Comparison of ENCODE assay signal across 8 cellular contexts in genomic region chr20:18496740-18497592, GRCh38.
A peak's percentile ranks its signal among the peaks of the same experiment; 100 is the strongest.
DNase-seq lines count a peak whose midpoint lies in the region; ATAC-seq and TF ChIP-seq lines count a peak whose summit lies in the region.

TSS of gene RBBP9 (minus strand) at chr20:18497225. CDS start at chr20:18497167, 58 bp downstream.

- DNase-seq in DMS 273 (lab: John Stamatoyannopoulos, UW; ENCODE audit: unreplicated experiment) (peak; percentile 94), OCI-M1 (lab: John Stamatoyannopoulos, UW) (peak; percentile 90), activated T-cell treated with anti-CD3 and anti-CD28 coated beads for 4 hours (peak; percentile 53), erythroblast (lab: John Stamatoyannopoulos, UW) (peak; percentile 63 to 69)
- peak; percentile 38 to 40 for DNase-seq in stimulated activated CD8-positive, alpha-beta memory T cell treated with anti-CD3 and anti-CD28 coated beads, Interleukin-4, amount 100 ng/mL, for 4 hours (ENCODE audit: low read depth in 2 of 2, low spot score in 1 of 2)

- peak within 1 kb of the TSS; percentile 88 for H3K4me3 ChIP-seq in HUES48 (ENCODE audit: low read depth, low read length)
- H3K4me3 ChIP-seq in mucosa of rectum (ENCODE audit: low read length in 2 of 2) = peak within 1 kb of the TSS; percentile 92 to 93

- H3K4me1 ChIP-seq in HUES48 (ENCODE audit: control insufficient read depth, insufficient read depth, low read length) = peaks cover 8% of the 10 kb centered on the region
- H3K4me1 ChIP-seq in mucosa of rectum (ENCODE audit: control insufficient read depth in 2 of 2, insufficient read depth in 2 of 2, low read length in 2 of 2) = peaks cover 7 to 10% of the 10 kb centered on the region in 2 donors

- ATAC-seq in GM21423 (IDR thresholded peaks at IDR 0.05; ENCODE audit: unreplicated experiment) = peak; percentile 99

- peak; percentile 21 for TF ChIP-seq POLR2A in erythroblast (IDR thresholded peaks at IDR 0.05; ENCODE audit: low read length)

- H3K36me3 ChIP-seq in HUES48 (ENCODE audit: control insufficient read depth, insufficient read depth, low read length) (peaks cover 16% of the 10 kb centered on the region), mucosa of rectum (ENCODE audit: control insufficient read depth in 2 of 2, insufficient read depth in 2 of 2, low read length in 2 of 2) (peaks cover 0 to 3% of the 10 kb centered on the region in 2 donors)

- H3K27me3 ChIP-seq in HUES48 (ENCODE audit: control insufficient read depth, insufficient read depth, low read length) (no peaks in the 10 kb centered on the region), mucosa of rectum (ENCODE audit: control insufficient read depth in 2 of 2, insufficient read depth in 2 of 2, low read length in 2 of 2) (no peaks in the 10 kb centered on the region)

- H3K9ac ChIP-seq in HUES48 (ENCODE audit: low read depth, low read length) (peak within 1 kb of the TSS; percentile 76), mucosa of rectum (ENCODE audit: low read depth in 1 of 2, low read length in 2 of 2) (peak within 1 kb of the TSS; percentile 70 to 93)

- peak within 1 kb of the TSS; percentile 89 for H3K27ac ChIP-seq in HUES48 (ENCODE audit: low read depth, low read length)
- H3K27ac ChIP-seq in mucosa of rectum (ENCODE audit: low read depth in 2 of 2, low read length in 2 of 2) = peak within 1 kb of the TSS in 1 of 2 donors; percentile 39

- H3K9me3 ChIP-seq in HUES48 (ENCODE audit: control insufficient read depth, insufficient read depth, low read length) = no peaks in the 10 kb centered on the region
- H3K9me3 ChIP-seq in mucosa of rectum (ENCODE audit: control insufficient read depth in 2 of 2, low read length in 2 of 2) = no peaks in the 10 kb centered on the region

Comparison
In these comparisons a context has a peak if more than half of its experiments do, and no peak if none do; other contexts are left out.
1. DNase-seq: peak in every context shown above with its lines; median percentile 94 in DMS 273; 90 in OCI-M1; 66 in erythroblast; 53 in activated T-cell treated with anti-CD3 and anti-CD28 coated beads for 4 hours; 39 in stimulated activated CD8-positive, alpha-beta memory T cell treated with anti-CD3 and anti-CD28 coated beads, Interleukin-4, amount 100 ng/mL, for 4 hours.